ENCODE assay signal across 1 cellular context in the genomic region with DNA sequence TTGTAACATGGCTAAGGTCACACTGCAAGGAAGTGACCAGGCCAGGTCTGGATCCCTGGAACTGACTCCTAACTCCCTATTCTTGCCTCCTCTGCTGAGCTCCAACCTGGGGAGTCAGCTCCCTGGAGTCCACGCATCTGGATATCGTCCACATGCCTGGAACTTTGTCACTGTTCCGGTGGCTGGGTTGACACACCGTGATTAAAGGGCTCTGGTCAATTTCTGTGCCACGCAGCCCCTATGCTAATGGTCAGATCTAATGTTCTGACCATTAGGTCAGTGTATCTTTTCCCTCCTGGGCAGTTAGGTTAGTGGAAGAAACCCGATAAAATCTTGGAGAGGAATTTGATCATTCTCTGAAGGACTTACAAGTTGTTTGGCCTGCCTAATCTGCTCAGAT.
A peak's percentile ranks its signal among the peaks of the same experiment; 100 is the strongest.
TF ChIP-seq lines count a peak whose summit lies in the region.

No MANE protein-coding gene starts in this region.

TF ChIP-seq in SK-N-SH, 30 proteins besides CTCF, POLR2A, EP300 and RAD21 (continued from another document):
- peak; percentile 24 for TF ChIP-seq CHD2 (IDR thresholded peaks at IDR 0.05; ENCODE audit: low read length, partially characterized antibody)
- peak; percentile 55; the same call in 1 of the 2 replicates for TF ChIP-seq FOXJ3 (CRISPR knock-in tag; IDR thresholded peaks at IDR 0.05)
- no peak for TF ChIP-seq NRF1 (IDR thresholded peaks at IDR 0.05; ENCODE audit: low read depth, low read length)
- TF ChIP-seq POLR2AphosphoS5 (IDR thresholded peaks at IDR 0.05; ENCODE audit: low read depth, low read length) = peak; percentile 44; the same call in 1 of the 2 replicates
- peak; percentile 58 for TF ChIP-seq MXI1 (IDR thresholded peaks at IDR 0.05; ENCODE audit: low read depth, low read length)
- TF ChIP-seq MEF2A (IDR thresholded peaks at IDR 0.05; ENCODE audit: borderline replicate concordance, low read depth) = no peak; the same call in 1 of the 2 replicates
- TF ChIP-seq YY1 (IDR thresholded peaks at IDR 0.05; ENCODE audit: low read depth) = 0 out of 2 replicates have a peak, but pooled peaks have one; percentile 15
- TF ChIP-seq TEAD4 (IDR thresholded peaks at IDR 0.05; ENCODE audit: borderline replicate concordance, insufficient read depth) = peak; percentile 69; the same call in 1 of the 2 replicates
- TF ChIP-seq, protein P1, sequence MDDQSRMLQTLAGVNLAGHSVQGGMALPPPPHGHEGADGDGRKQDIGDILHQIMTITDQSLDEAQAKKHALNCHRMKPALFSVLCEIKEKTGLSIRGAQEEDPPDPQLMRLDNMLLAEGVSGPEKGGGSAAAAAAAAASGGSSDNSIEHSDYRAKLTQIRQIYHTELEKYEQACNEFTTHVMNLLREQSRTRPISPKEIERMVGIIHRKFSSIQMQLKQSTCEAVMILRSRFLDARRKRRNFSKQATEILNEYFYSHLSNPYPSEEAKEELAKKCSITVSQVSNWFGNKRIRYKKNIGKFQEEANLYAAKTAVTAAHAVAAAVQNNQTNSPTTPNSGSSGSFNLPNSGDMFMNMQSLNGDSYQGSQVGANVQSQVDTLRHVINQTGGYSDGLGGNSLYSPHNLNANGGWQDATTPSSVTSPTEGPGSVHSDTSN (IDR thresholded peaks at IDR 0.05) = peak; percentile 82
- TF ChIP-seq TAF1 (IDR thresholded peaks at IDR 0.05; ENCODE audit: borderline replicate concordance, low read depth, low read length) = no peak
- TF ChIP-seq GATA2 (CRISPR knock-in tag; IDR thresholded peaks at IDR 0.05) = peak; percentile 86
- peak; percentile 32; the same call in 1 of the 2 replicates for TF ChIP-seq NFIC (IDR thresholded peaks at IDR 0.05; ENCODE audit: borderline replicate concordance)
- no peak for TF ChIP-seq ZBTB33 (IDR thresholded peaks at IDR 0.05; ENCODE audit: borderline replicate concordance, low read depth)
- no peak for TF ChIP-seq SIN3A (IDR thresholded peaks at IDR 0.05; ENCODE audit: borderline replicate concordance, low read depth, low read length)
- peak; percentile 87 for TF ChIP-seq TCF12 (IDR thresholded peaks at IDR 0.05)
